8 cellular contexts compared by ENCODE assay signal in genomic region chr12:65556676-65557424, GRCh38.
A peak's percentile ranks its signal among the peaks of the same experiment; 100 is the strongest.
DNase-seq lines count a peak whose midpoint lies in the region; ATAC-seq and TF ChIP-seq lines count a peak whose summit lies in the region.

No MANE protein-coding gene starts in this region.

- H3K36me3 Mint-ChIP-seq in activated T-cell treated with anti-CD3 and anti-CD28 coated beads, Interleukin-2, amount 50 U/mL, for 72 hours (ENCODE audit: insufficient read depth in 2 of 2) = no peaks in the 10 kb centered on the region

- H3K9me3 ChIP-seq in neuron (ENCODE audit: low read length) = no peaks in the 10 kb centered on the region
- H3K9me3 ChIP-seq in suprapubic skin = no peaks in the 10 kb centered on the region

- H3K4me1 ChIP-seq in neuron (ENCODE audit: insufficient read depth, low read length) (no peaks in the 10 kb centered on the region), suprapubic skin (peaks cover 2% of the 10 kb centered on the region)

- TF ChIP-seq EP300 in suprapubic skin (IDR thresholded peaks at IDR 0.05) = no peak

- peak; percentile 100 for ATAC-seq in GM21367 (IDR thresholded peaks at IDR 0.05; ENCODE audit: unreplicated experiment)
- peak; percentile 75 to 81 for ATAC-seq in activated T-cell treated with anti-CD3 and anti-CD28 coated beads, Interleukin-2, amount 50 U/mL, for 72 hours (replicated peaks in 1 of 2)

- no peak overlapping the region for H3K4me3 ChIP-seq in fibroblast of the aortic adventitia (ENCODE audit: low read depth, low read length)
- no peak overlapping the region for H3K4me3 ChIP-seq in neuron (ENCODE audit: low read length)
- no peak overlapping the region for H3K4me3 ChIP-seq in suprapubic skin

- no peaks in the 10 kb centered on the region for H3K27me3 ChIP-seq in neuron (ENCODE audit: insufficient read depth, low read length)
- peaks cover 8% of the 10 kb centered on the region for H3K27me3 ChIP-seq in suprapubic skin

- no peak for TF ChIP-seq POLR2A in suprapubic skin (IDR thresholded peaks at IDR 0.05)

- H3K36me3 ChIP-seq in neuron (ENCODE audit: insufficient read depth, low read length) (no peaks in the 10 kb centered on the region), suprapubic skin (no peaks in the 10 kb centered on the region)

- 36% methylated on average over 15 of the region's 22 CpGs for WGBS in suprapubic skin

- no peak overlapping the region for H3K27ac ChIP-seq in suprapubic skin

- peaks cover 27% of the 10 kb centered on the region for H3K27me3 Mint-ChIP-seq in activated T-cell treated with anti-CD3 and anti-CD28 coated beads, Interleukin-2, amount 50 U/mL, for 72 hours (ENCODE audit: low read depth)

- peak; percentile 65 for DNase-seq in DMS114 treated with DMSO at 0.1 percent for 48 hours (lab: John Stamatoyannopoulos, UW; ENCODE audit: unreplicated experiment)
- DNase-seq in HT1080 (ENCODE audit: low read depth) = peak; percentile 66
- peak; percentile 59 to 62 for DNase-seq in activated T-cell treated with anti-CD3 and anti-CD28 coated beads, Interleukin-2, amount 50 U/mL, for 72 hours
- peak; percentile 84 for DNase-seq in fibroblast of the aortic adventitia (ENCODE audit: low read depth)
- peak; percentile 78 to 87 for DNase-seq in suprapubic skin (ENCODE audit: low spot score in 2 of 2)

- H3K4me1 Mint-ChIP-seq in activated T-cell treated with anti-CD3 and anti-CD28 coated beads, Interleukin-2, amount 50 U/mL, for 72 hours (ENCODE audit: low read depth) = peaks cover 8% of the 10 kb centered on the region

- peak overlapping the region; percentile 6 for H2AFZ ChIP-seq in neuron (ENCODE audit: low read depth, low read length)

- H3K27ac Mint-ChIP-seq in activated T-cell treated with anti-CD3 and anti-CD28 coated beads, Interleukin-2, amount 50 U/mL, for 72 hours = no peak overlapping the region

- H3K4me3 Mint-ChIP-seq in activated T-cell treated with anti-CD3 and anti-CD28 coated beads, Interleukin-2, amount 50 U/mL, for 72 hours = no peak overlapping the region

- TF ChIP-seq CTCF in fibroblast of the aortic adventitia (IDR thresholded peaks at IDR 0.05; ENCODE audit: insufficient read depth, low read length) (peak; percentile 95), suprapubic skin (IDR thresholded peaks at IDR 0.05) (peak; percentile 44 to 83)

- H3K9me3 Mint-ChIP-seq in activated T-cell treated with anti-CD3 and anti-CD28 coated beads, Interleukin-2, amount 50 U/mL, for 72 hours = no peaks in the 10 kb centered on the region

TF ChIP-seq in PFSK-1, 5 proteins besides CTCF, POLR2A, EP300 and RAD21:
- no peak for TF ChIP-seq REST (IDR thresholded peaks at IDR 0.05; ENCODE audit: insufficient read depth in 1 of 2, low read depth in 2 of 2, low read length in 2 of 2)
- peak; percentile 69 for TF ChIP-seq FOXP2 (optimal IDR thresholded peaks at IDR 0.05; ENCODE audit: borderline replicate concordance, extremely low read depth, extremely low read length, insufficient read depth)
